ENCODE assay signal across 1 cellular context in the genomic region with DNA sequence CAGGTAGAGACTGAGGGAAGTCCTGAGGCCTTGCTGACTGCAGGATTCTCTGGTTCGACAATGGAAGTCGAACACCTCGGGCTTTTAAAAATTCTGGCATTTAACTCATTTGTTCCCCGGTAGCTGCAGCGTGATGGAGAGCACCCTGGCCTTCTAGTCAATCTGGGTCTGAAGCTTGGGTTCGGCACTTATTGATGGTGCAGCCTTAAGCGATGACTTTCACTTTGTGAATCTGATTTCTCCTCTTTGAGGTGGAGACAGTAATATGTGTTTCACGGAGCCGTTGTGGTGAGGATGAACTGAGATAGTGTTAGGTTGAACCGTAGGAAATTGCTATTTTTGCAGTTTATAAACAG.
TF ChIP-seq lines count a peak whose summit lies in the region.

No MANE protein-coding gene starts in this region.

TF ChIP-seq in A549, 52 proteins besides CTCF, POLR2A, EP300 and RAD21 (continued from another document):
- TF ChIP-seq, protein P1, sequence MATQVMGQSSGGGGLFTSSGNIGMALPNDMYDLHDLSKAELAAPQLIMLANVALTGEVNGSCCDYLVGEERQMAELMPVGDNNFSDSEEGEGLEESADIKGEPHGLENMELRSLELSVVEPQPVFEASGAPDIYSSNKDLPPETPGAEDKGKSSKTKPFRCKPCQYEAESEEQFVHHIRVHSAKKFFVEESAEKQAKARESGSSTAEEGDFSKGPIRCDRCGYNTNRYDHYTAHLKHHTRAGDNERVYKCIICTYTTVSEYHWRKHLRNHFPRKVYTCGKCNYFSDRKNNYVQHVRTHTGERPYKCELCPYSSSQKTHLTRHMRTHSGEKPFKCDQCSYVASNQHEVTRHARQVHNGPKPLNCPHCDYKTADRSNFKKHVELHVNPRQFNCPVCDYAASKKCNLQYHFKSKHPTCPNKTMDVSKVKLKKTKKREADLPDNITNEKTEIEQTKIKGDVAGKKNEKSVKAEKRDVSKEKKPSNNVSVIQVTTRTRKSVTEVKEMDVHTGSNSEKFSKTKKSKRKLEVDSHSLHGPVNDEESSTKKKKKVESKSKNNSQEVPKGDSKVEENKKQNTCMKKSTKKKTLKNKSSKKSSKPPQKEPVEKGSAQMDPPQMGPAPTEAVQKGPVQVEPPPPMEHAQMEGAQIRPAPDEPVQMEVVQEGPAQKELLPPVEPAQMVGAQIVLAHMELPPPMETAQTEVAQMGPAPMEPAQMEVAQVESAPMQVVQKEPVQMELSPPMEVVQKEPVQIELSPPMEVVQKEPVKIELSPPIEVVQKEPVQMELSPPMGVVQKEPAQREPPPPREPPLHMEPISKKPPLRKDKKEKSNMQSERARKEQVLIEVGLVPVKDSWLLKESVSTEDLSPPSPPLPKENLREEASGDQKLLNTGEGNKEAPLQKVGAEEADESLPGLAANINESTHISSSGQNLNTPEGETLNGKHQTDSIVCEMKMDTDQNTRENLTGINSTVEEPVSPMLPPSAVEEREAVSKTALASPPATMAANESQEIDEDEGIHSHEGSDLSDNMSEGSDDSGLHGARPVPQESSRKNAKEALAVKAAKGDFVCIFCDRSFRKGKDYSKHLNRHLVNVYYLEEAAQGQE (IDR thresholded peaks at IDR 0.05) = no peak
- TF ChIP-seq EHF (CRISPR knock-in tag; IDR thresholded peaks at IDR 0.05) (no peak), ATOH8 (CRISPR knock-in tag; IDR thresholded peaks at IDR 0.05; ENCODE audit: low read depth) (no peak), MAZ (IDR thresholded peaks at IDR 0.05; ENCODE audit: borderline replicate concordance, low read depth, low read length) (no peak), CEBPB (IDR thresholded peaks at IDR 0.05) (no peak)
